Comparison of ENCODE assay signal across 17 cellular contexts in genomic region chr2:106174056-106174455, GRCh38.
"Had no signal": no experiment of that assay in that cellular context is flagged by ENCODE, and none has a peak within 500 bp of the region (broad histone marks: within the 10 kb centered on the region; RNA-seq: fewer than 3 reads in every experiment).

No MANE protein-coding gene starts in this region.

- H3K36me3 ChIP-seq: gastrocnemius medialis, right atrium auricular region, suprapubic skin had no signal

- H3K27me3 ChIP-seq: gastrocnemius medialis, right atrium auricular region, suprapubic skin had no signal

- FAIRE-seq: islet of Langerhans, TTC549 had no signal

- H3K9me3 ChIP-seq: gastrocnemius medialis, right atrium auricular region, suprapubic skin had no signal

- H3K4me3 ChIP-seq: gastrocnemius medialis, right atrium auricular region, skin epidermis, suprapubic skin had no signal

- H3K4me3 Mint-ChIP-seq: nephron; stimulated activated naive CD8-positive, alpha-beta T cell treated with anti-CD3 and anti-CD28 coated beads, Interleukin-15, Interleukin-2, amounts not matched to agents 100 ng/mL and 50 ng/mL, for 24 hours; WTC11 had no signal

- H3K27me3 Mint-ChIP-seq: stimulated activated naive CD8-positive, alpha-beta T cell treated with anti-CD3 and anti-CD28 coated beads, Interleukin-15, Interleukin-2, amounts not matched to agents 100 ng/mL and 50 ng/mL, for 24 hours had no signal

- H3K4me1 ChIP-seq: suprapubic skin had no signal

- H3K9me3 Mint-ChIP-seq: nephron; stimulated activated naive CD8-positive, alpha-beta T cell treated with anti-CD3 and anti-CD28 coated beads, Interleukin-15, Interleukin-2, amounts not matched to agents 100 ng/mL and 50 ng/mL, for 24 hours; WTC11 had no signal

- H3K27ac ChIP-seq: gastrocnemius medialis, right atrium auricular region, skin epidermis, suprapubic skin had no signal

- DNase-seq: activated CD4-positive, alpha-beta T cell treated with anti-CD3 and anti-CD28 coated beads for 48 hours; activated CD8-positive, alpha-beta memory T cell treated with anti-CD3 and anti-CD28 coated beads for 24 hours; activated naive CD4-positive, alpha-beta T cell treated with Interleukin-2 at 50 U/mL for 16 hours; activated T-cell treated with anti-CD3 and anti-CD28 coated beads for 4 hours; gastrocnemius medialis; occipital lobe; stimulated activated CD4-positive, alpha-beta T cell treated with anti-CD3 and anti-CD28 coated beads, Interleukin-4, amount 100 ng/mL, for 4 hours; stimulated activated CD8-positive, alpha-beta memory T cell treated with anti-CD3 and anti-CD28 coated beads, Interleukin-4, amount 100 ng/mL, for 48 hours; T-helper 2 cell had no signal

- ATAC-seq: gastrocnemius medialis, WTC11 had no signal

- H3K27ac Mint-ChIP-seq: stimulated activated naive CD8-positive, alpha-beta T cell treated with anti-CD3 and anti-CD28 coated beads, Interleukin-15, Interleukin-2, amounts not matched to agents 100 ng/mL and 50 ng/mL, for 24 hours had no signal
